17 cellular contexts compared by ENCODE assay signal in genomic region chr11:129657866-129658557, GRCh38.
A peak's percentile ranks its signal among the peaks of the same experiment; 100 is the strongest.
DNase-seq lines count a peak whose midpoint lies in the region; ATAC-seq and TF ChIP-seq lines count a peak whose summit lies in the region.
"Had no signal": no experiment of that assay in that cellular context is flagged by ENCODE, and none has a peak within 500 bp of the region (broad histone marks: within the 10 kb centered on the region; RNA-seq: fewer than 3 reads in every experiment).

No MANE protein-coding gene starts in this region.

- H3K27ac ChIP-seq in SK-N-SH (ENCODE audit: low read depth in 2 of 2, low read length in 1 of 2) (no peak overlapping the region), RWPE1 (no peak overlapping the region)
- H3K27ac ChIP-seq: BLaER1, HL-60 had no signal

- H4K20me1 ChIP-seq in SK-N-SH (ENCODE audit: insufficient read depth) = no peaks in the 10 kb centered on the region
- H4K20me1 ChIP-seq: BLaER1 had no signal

- H3K27me3 ChIP-seq in SK-N-SH (ENCODE audit: insufficient read depth) = no peaks in the 10 kb centered on the region
- H3K27me3 ChIP-seq: BLaER1 had no signal

- H3K9me3 Mint-ChIP-seq in nephron = peaks cover 55% of the 10 kb centered on the region
- H3K9me3 Mint-ChIP-seq in activated T-helper 2 cell treated with anti-CD3 and anti-CD28 coated beads, Interferon-gamma antibody, Interleukin-2, Interleukin-4, amounts not matched to agents 10 μg/mL and 5 μg/mL and 100 μg/mL, durations not matched to agents 14 hours and 24 hours and 36 hours = peaks cover 36% of the 10 kb centered on the region

- no peak overlapping the region for H3K4me2 ChIP-seq in SK-N-SH
- H3K4me2 ChIP-seq: BLaER1 had no signal

- ATAC-seq in SK-N-SH treated with all-trans-retinoic acid at 6 μM for 48 hours (peak; percentile 31; the same call in 1 of the 3 replicates), HG02759 (IDR thresholded peaks at IDR 0.05; ENCODE audit: unreplicated experiment) (no peak)
- ATAC-seq: GM12878 had no signal

- no peak for TF ChIP-seq CTCF in SK-N-SH (IDR thresholded peaks at IDR 0.05)
- TF ChIP-seq CTCF in nephron (IDR thresholded peaks at IDR 0.05; ENCODE audit: unreplicated experiment in 3 of 3) = no peak
- no peak for TF ChIP-seq CTCF in RWPE1 (conservative IDR thresholded peaks at IDR 0.05; ENCODE audit: low read depth)

- DNase-seq in SK-N-SH = no peak
- DNase-seq in islet precursor cell = peak; percentile 66
- no peak for DNase-seq in RWPE1 (ENCODE audit: low spot score)
- DNase-seq in NCI-H1417 treated with DMSO at 0.1 percent for 48 hours (lab: John Stamatoyannopoulos, UW) = no peak
- DNase-seq in activated T-helper 2 cell treated with anti-CD3 and anti-CD28 coated beads, Interferon-gamma antibody, Interleukin-2, Interleukin-4, amounts not matched to agents 10 μg/mL and 5 μg/mL and 100 μg/mL, durations not matched to agents 14 hours and 24 hours and 36 hours (ENCODE audit: low spot score) = no peak
- DNase-seq: 8988T; AML-193; Caco-2; CD8-positive, alpha-beta memory T cell; GOT3 had no signal

- H3K9me3 ChIP-seq in SK-N-SH = no peaks in the 10 kb centered on the region; the same call in 1 of the 2 replicates
- H3K9me3 ChIP-seq: HAP-1 had no signal

- H3F3A ChIP-seq in SK-N-SH (replicated peaks; ENCODE audit: insufficient read depth) = peaks cover 4% of the 10 kb centered on the region

- no peaks in the 10 kb centered on the region for H3K4me1 ChIP-seq in SK-N-SH (ENCODE audit: control insufficient read depth in 1 of 2, insufficient read depth in 2 of 2, low read depth in 1 of 2, low read length in 1 of 2)
- H3K4me1 ChIP-seq: BLaER1, Caco-2, HAP-1 had no signal

- peak overlapping the region; percentile 20 to 64 (median 58) for H3K27ac Mint-ChIP-seq in nephron
- no peak overlapping the region for H3K27ac Mint-ChIP-seq in activated T-helper 2 cell treated with anti-CD3 and anti-CD28 coated beads, Interferon-gamma antibody, Interleukin-2, Interleukin-4, amounts not matched to agents 10 μg/mL and 5 μg/mL and 100 μg/mL, durations not matched to agents 14 hours and 24 hours and 36 hours
- H3K27ac Mint-ChIP-seq: CD8-positive, alpha-beta memory T cell had no signal

- intact Hi-C loops in activated T-helper 2 cell treated with anti-CD3 and anti-CD28 coated beads, Interferon-gamma antibody, Interleukin-2, Interleukin-4, amounts not matched to agents 10 μg/mL and 5 μg/mL and 100 μg/mL, durations not matched to agents 14 hours and 24 hours and 36 hours (cut with micrococcal nuclease) = no loop called here

- H3K4me3 Mint-ChIP-seq in nephron = peak overlapping the region in 2 of 3 experiments; percentile 15 to 22
- H3K4me3 Mint-ChIP-seq in activated T-helper 2 cell treated with anti-CD3 and anti-CD28 coated beads, Interferon-gamma antibody, Interleukin-2, Interleukin-4, amounts not matched to agents 10 μg/mL and 5 μg/mL and 100 μg/mL, durations not matched to agents 14 hours and 24 hours and 36 hours (ENCODE audit: low read depth) = no peak overlapping the region
- H3K4me3 Mint-ChIP-seq: CD8-positive, alpha-beta memory T cell had no signal

- H3K4me3 ChIP-seq in SK-N-SH (ENCODE audit: low read depth in 2 of 2, low read length in 1 of 2) = no peak overlapping the region
- H3K4me3 ChIP-seq: BLaER1, GM12878, HAP-1 had no signal

- CTCF ChIA-PET in SK-N-SH (lab: Yijun Ruan, JAX) = interaction anchor here (1.5 kb wide), 1 partner anchor 93 kb away, joined by 8 read pairs; no protein-coding TSS in a partner anchor
- CTCF ChIA-PET in RWPE1 (lab: Yijun Ruan, JAX) = no interaction called here

- H3K27me3 Mint-ChIP-seq in nephron (ENCODE audit: low read depth) = peaks cover 11% of the 10 kb centered on the region
- no peaks in the 10 kb centered on the region for H3K27me3 Mint-ChIP-seq in activated T-helper 2 cell treated with anti-CD3 and anti-CD28 coated beads, Interferon-gamma antibody, Interleukin-2, Interleukin-4, amounts not matched to agents 10 μg/mL and 5 μg/mL and 100 μg/mL, durations not matched to agents 14 hours and 24 hours and 36 hours (ENCODE audit: low read depth)

- H2AFZ ChIP-seq in SK-N-SH (ENCODE audit: low read depth) = no peak overlapping the region

- peaks cover 29% of the 10 kb centered on the region for H3K4me1 Mint-ChIP-seq in nephron
- H3K4me1 Mint-ChIP-seq in activated T-helper 2 cell treated with anti-CD3 and anti-CD28 coated beads, Interferon-gamma antibody, Interleukin-2, Interleukin-4, amounts not matched to agents 10 μg/mL and 5 μg/mL and 100 μg/mL, durations not matched to agents 14 hours and 24 hours and 36 hours (ENCODE audit: low read depth) = no peaks in the 10 kb centered on the region
- H3K4me1 Mint-ChIP-seq: CD8-positive, alpha-beta memory T cell had no signal

- H3K79me2 ChIP-seq in SK-N-SH (ENCODE audit: insufficient read depth) = no peaks in the 10 kb centered on the region

- H3K9ac ChIP-seq in SK-N-SH = no peak overlapping the region
- H3K9ac ChIP-seq: BLaER1 had no signal

- POLR2A ChIA-PET in SK-N-SH (lab: Yijun Ruan, JAX) = no interaction called here
- POLR2A ChIA-PET in RWPE1 (lab: Yijun Ruan, JAX; ENCODE audit: low non-redundant PET) = no interaction called here

- H3K36me3 ChIP-seq in SK-N-SH (replicated peaks in 1 of 2; ENCODE audit: control insufficient read depth in 1 of 2, insufficient read depth in 2 of 2, low read length in 1 of 2) = no peaks in the 10 kb centered on the region
- H3K36me3 ChIP-seq: BLaER1, HAP-1 had no signal

- no peak for TF ChIP-seq EP300 in SK-N-SH (IDR thresholded peaks at IDR 0.05; ENCODE audit: borderline replicate concordance in 1 of 2, low read depth in 1 of 2, low read length in 1 of 2)

- WGBS in SK-N-SH (ENCODE audit: low lambda C conversion rate) = 18% methylated on average over 2 of the region's 9 CpGs

- no peaks in the 10 kb centered on the region for H3K9me2 ChIP-seq in SK-N-SH

- no peak for TF ChIP-seq RAD21 in SK-N-SH (IDR thresholded peaks at IDR 0.05; ENCODE audit: low read length)

- peaks cover 12% of the 10 kb centered on the region for H3K36me3 Mint-ChIP-seq in nephron (ENCODE audit: low read depth)
- peaks cover 12% of the 10 kb centered on the region for H3K36me3 Mint-ChIP-seq in activated T-helper 2 cell treated with anti-CD3 and anti-CD28 coated beads, Interferon-gamma antibody, Interleukin-2, Interleukin-4, amounts not matched to agents 10 μg/mL and 5 μg/mL and 100 μg/mL, durations not matched to agents 14 hours and 24 hours and 36 hours (ENCODE audit: low read depth)

TF ChIP-seq in SK-N-SH treated with all-trans-retinoic acid at 6 μM for 48 hours, 23 proteins besides CTCF, POLR2A, EP300 and RAD21:
- TF ChIP-seq ZNF70 (CRISPR knock-in tag; IDR thresholded peaks at IDR 0.05) (no peak), GLIS3 (CRISPR knock-in tag; IDR thresholded peaks at IDR 0.05) (no peak), OSR1 (CRISPR knock-in tag; IDR thresholded peaks at IDR 0.05) (no peak)

TF ChIP-seq in SK-N-SH, 30 proteins besides CTCF, POLR2A, EP300 and RAD21:
- no peak for TF ChIP-seq TCF12 (IDR thresholded peaks at IDR 0.05)
- no peak for TF ChIP-seq PBX3 (IDR thresholded peaks at IDR 0.05)
- TF ChIP-seq POLR2AphosphoS5 (IDR thresholded peaks at IDR 0.05; ENCODE audit: low read depth, low read length) = no peak
